2 cellular contexts compared by ENCODE assay signal in the genomic region with DNA sequence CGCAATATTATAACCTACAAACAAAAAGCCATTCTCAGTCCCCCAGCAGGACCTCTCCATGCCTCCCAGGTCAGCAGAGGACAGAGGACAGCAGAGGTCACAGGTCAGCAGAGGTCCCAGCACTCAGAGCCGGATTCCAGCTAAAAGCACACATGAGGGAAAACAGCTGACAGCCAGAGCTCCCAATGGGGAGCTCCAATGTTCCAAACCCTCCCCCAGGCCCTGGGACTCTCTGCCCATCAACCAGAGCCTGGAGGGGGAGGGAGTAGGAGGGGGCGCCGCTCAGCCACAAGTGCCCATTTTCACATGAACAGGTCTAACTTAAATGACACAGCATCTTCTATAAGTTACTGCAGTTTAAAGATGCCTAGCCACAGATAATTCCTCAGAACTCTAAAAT.
A peak's percentile ranks its signal among the peaks of the same experiment; 100 is the strongest.
TF ChIP-seq lines count a peak whose summit lies in the region.

No MANE protein-coding gene starts in this region.

TF ChIP-seq in GM23338, 12 proteins besides CTCF, POLR2A, EP300 and RAD21:
- TF ChIP-seq STAT1 (IDR thresholded peaks at IDR 0.05; ENCODE audit: unreplicated experiment) (no peak), EZH2phosphoT487 (IDR thresholded peaks at IDR 0.05; ENCODE audit: unreplicated experiment) (no peak), EZH2 (IDR thresholded peaks at IDR 0.05; ENCODE audit: low read depth, unreplicated experiment) (no peak), JUNB (IDR thresholded peaks at IDR 0.05; ENCODE audit: unreplicated experiment) (no peak), CREB1 (CRISPR knock-in tag; IDR thresholded peaks at IDR 0.05; ENCODE audit: low read depth) (no peak), NANOG (IDR thresholded peaks at IDR 0.05; ENCODE audit: borderline replicate concordance) (no peak), ZNF114 (CRISPR knock-in tag; IDR thresholded peaks at IDR 0.05) (no peak)
- TF ChIP-seq, protein P1, sequence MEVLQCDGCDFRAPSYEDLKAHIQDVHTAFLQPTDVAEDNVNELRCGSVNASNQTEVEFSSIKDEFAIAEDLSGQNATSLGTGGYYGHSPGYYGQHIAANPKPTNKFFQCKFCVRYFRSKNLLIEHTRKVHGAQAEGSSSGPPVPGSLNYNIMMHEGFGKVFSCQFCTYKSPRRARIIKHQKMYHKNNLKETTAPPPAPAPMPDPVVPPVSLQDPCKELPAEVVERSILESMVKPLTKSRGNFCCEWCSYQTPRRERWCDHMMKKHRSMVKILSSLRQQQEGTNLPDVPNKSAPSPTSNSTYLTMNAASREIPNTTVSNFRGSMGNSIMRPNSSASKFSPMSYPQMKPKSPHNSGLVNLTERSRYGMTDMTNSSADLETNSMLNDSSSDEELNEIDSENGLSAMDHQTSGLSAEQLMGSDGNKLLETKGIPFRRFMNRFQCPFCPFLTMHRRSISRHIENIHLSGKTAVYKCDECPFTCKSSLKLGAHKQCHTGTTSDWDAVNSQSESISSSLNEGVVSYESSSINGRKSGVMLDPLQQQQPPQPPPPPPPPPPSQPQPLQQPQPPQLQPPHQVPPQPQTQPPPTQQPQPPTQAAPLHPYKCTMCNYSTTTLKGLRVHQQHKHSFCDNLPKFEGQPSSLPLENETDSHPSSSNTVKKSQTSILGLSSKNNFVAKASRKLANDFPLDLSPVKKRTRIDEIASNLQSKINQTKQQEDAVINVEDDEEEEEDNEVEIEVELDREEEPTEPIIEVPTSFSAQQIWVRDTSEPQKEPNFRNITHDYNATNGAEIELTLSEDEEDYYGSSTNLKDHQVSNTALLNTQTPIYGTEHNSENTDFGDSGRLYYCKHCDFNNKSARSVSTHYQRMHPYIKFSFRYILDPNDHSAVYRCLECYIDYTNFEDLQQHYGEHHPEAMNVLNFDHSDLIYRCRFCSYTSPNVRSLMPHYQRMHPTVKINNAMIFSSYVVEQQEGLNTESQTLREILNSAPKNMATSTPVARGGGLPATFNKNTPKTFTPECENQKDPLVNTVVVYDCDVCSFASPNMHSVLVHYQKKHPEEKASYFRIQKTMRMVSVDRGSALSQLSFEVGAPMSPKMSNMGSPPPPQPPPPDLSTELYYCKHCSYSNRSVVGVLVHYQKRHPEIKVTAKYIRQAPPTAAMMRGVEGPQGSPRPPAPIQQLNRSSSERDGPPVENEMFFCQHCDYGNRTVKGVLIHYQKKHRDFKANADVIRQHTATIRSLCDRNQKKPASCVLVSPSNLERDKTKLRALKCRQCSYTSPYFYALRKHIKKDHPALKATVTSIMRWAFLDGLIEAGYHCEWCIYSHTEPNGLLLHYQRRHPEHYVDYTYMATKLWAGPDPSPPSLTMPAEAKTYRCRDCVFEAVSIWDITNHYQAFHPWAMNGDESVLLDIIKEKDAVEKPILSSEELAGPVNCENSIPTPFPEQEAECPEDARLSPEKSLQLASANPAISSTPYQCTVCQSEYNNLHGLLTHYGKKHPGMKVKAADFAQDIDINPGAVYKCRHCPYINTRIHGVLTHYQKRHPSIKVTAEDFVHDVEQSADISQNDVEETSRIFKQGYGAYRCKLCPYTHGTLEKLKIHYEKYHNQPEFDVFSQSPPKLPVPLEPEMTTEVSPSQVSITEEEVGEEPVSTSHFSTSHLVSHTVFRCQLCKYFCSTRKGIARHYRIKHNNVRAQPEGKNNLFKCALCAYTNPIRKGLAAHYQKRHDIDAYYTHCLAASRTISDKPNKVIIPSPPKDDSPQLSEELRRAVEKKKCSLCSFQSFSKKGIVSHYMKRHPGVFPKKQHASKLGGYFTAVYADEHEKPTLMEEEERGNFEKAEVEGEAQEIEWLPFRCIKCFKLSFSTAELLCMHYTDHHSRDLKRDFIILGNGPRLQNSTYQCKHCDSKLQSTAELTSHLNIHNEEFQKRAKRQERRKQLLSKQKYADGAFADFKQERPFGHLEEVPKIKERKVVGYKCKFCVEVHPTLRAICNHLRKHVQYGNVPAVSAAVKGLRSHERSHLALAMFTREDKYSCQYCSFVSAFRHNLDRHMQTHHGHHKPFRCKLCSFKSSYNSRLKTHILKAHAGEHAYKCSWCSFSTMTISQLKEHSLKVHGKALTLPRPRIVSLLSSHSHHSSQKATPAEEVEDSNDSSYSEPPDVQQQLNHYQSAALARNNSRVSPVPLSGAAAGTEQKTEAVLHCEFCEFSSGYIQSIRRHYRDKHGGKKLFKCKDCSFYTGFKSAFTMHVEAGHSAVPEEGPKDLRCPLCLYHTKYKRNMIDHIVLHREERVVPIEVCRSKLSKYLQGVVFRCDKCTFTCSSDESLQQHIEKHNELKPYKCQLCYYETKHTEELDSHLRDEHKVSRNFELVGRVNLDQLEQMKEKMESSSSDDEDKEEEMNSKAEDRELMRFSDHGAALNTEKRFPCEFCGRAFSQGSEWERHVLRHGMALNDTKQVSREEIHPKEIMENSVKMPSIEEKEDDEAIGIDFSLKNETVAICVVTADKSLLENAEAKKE (CRISPR knock-in tag; IDR thresholded peaks at IDR 0.05) = no peak

TF ChIP-seq in K562, 482 proteins besides CTCF, POLR2A, EP300 and RAD21 (continues in another document):
- TF ChIP-seq, protein P2, sequence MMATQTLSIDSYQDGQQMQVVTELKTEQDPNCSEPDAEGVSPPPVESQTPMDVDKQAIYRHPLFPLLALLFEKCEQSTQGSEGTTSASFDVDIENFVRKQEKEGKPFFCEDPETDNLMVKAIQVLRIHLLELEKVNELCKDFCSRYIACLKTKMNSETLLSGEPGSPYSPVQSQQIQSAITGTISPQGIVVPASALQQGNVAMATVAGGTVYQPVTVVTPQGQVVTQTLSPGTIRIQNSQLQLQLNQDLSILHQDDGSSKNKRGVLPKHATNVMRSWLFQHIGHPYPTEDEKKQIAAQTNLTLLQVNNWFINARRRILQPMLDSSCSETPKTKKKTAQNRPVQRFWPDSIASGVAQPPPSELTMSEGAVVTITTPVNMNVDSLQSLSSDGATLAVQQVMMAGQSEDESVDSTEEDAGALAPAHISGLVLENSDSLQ (IDR thresholded peaks at IDR 0.05) = peak; percentile 55
- no peak for TF ChIP-seq ZNF143 (CRISPR knock-in tag; IDR thresholded peaks at IDR 0.05)
- TF ChIP-seq POLR2AphosphoS2 (IDR thresholded peaks at IDR 0.05; ENCODE audit: low read length) = no peak
- TF ChIP-seq, protein P3, sequence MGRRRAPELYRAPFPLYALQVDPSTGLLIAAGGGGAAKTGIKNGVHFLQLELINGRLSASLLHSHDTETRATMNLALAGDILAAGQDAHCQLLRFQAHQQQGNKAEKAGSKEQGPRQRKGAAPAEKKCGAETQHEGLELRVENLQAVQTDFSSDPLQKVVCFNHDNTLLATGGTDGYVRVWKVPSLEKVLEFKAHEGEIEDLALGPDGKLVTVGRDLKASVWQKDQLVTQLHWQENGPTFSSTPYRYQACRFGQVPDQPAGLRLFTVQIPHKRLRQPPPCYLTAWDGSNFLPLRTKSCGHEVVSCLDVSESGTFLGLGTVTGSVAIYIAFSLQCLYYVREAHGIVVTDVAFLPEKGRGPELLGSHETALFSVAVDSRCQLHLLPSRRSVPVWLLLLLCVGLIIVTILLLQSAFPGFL (CRISPR knock-in tag; IDR thresholded peaks at IDR 0.05) = no peak
- TF ChIP-seq PHB (CRISPR knock-in tag; IDR thresholded peaks at IDR 0.05) = no peak
- no peak for TF ChIP-seq PHF21A (IDR thresholded peaks at IDR 0.05; ENCODE audit: borderline replicate concordance, low read depth)
- peak; percentile 58 for TF ChIP-seq NFE2 (IDR thresholded peaks at IDR 0.05; ENCODE audit: low read depth)
- TF ChIP-seq, protein P4, sequence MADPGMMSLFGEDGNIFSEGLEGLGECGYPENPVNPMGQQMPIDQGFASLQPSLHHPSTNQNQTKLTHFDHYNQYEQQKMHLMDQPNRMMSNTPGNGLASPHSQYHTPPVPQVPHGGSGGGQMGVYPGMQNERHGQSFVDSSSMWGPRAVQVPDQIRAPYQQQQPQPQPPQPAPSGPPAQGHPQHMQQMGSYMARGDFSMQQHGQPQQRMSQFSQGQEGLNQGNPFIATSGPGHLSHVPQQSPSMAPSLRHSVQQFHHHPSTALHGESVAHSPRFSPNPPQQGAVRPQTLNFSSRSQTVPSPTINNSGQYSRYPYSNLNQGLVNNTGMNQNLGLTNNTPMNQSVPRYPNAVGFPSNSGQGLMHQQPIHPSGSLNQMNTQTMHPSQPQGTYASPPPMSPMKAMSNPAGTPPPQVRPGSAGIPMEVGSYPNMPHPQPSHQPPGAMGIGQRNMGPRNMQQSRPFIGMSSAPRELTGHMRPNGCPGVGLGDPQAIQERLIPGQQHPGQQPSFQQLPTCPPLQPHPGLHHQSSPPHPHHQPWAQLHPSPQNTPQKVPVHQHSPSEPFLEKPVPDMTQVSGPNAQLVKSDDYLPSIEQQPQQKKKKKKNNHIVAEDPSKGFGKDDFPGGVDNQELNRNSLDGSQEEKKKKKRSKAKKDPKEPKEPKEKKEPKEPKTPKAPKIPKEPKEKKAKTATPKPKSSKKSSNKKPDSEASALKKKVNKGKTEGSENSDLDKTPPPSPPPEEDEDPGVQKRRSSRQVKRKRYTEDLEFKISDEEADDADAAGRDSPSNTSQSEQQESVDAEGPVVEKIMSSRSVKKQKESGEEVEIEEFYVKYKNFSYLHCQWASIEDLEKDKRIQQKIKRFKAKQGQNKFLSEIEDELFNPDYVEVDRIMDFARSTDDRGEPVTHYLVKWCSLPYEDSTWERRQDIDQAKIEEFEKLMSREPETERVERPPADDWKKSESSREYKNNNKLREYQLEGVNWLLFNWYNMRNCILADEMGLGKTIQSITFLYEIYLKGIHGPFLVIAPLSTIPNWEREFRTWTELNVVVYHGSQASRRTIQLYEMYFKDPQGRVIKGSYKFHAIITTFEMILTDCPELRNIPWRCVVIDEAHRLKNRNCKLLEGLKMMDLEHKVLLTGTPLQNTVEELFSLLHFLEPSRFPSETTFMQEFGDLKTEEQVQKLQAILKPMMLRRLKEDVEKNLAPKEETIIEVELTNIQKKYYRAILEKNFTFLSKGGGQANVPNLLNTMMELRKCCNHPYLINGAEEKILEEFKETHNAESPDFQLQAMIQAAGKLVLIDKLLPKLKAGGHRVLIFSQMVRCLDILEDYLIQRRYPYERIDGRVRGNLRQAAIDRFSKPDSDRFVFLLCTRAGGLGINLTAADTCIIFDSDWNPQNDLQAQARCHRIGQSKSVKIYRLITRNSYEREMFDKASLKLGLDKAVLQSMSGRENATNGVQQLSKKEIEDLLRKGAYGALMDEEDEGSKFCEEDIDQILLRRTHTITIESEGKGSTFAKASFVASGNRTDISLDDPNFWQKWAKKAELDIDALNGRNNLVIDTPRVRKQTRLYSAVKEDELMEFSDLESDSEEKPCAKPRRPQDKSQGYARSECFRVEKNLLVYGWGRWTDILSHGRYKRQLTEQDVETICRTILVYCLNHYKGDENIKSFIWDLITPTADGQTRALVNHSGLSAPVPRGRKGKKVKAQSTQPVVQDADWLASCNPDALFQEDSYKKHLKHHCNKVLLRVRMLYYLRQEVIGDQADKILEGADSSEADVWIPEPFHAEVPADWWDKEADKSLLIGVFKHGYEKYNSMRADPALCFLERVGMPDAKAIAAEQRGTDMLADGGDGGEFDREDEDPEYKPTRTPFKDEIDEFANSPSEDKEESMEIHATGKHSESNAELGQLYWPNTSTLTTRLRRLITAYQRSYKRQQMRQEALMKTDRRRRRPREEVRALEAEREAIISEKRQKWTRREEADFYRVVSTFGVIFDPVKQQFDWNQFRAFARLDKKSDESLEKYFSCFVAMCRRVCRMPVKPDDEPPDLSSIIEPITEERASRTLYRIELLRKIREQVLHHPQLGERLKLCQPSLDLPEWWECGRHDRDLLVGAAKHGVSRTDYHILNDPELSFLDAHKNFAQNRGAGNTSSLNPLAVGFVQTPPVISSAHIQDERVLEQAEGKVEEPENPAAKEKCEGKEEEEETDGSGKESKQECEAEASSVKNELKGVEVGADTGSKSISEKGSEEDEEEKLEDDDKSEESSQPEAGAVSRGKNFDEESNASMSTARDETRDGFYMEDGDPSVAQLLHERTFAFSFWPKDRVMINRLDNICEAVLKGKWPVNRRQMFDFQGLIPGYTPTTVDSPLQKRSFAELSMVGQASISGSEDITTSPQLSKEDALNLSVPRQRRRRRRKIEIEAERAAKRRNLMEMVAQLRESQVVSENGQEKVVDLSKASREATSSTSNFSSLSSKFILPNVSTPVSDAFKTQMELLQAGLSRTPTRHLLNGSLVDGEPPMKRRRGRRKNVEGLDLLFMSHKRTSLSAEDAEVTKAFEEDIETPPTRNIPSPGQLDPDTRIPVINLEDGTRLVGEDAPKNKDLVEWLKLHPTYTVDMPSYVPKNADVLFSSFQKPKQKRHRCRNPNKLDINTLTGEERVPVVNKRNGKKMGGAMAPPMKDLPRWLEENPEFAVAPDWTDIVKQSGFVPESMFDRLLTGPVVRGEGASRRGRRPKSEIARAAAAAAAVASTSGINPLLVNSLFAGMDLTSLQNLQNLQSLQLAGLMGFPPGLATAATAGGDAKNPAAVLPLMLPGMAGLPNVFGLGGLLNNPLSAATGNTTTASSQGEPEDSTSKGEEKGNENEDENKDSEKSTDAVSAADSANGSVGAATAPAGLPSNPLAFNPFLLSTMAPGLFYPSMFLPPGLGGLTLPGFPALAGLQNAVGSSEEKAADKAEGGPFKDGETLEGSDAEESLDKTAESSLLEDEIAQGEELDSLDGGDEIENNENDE (IDR thresholded peaks at IDR 0.05; ENCODE audit: low read depth, low read length) = no peak
- no peak for TF ChIP-seq NR2C2 (CRISPR knock-in tag; IDR thresholded peaks at IDR 0.05)
- peak; percentile 31; the same call in 1 of the 2 replicates for TF ChIP-seq NR2C2 (tag; IDR thresholded peaks at IDR 0.05)
- no peak for TF ChIP-seq IRF2 (CRISPR knock-in tag; IDR thresholded peaks at IDR 0.05)
- TF ChIP-seq LEF1 (IDR thresholded peaks at IDR 0.05) = no peak
- TF ChIP-seq, protein P5, sequence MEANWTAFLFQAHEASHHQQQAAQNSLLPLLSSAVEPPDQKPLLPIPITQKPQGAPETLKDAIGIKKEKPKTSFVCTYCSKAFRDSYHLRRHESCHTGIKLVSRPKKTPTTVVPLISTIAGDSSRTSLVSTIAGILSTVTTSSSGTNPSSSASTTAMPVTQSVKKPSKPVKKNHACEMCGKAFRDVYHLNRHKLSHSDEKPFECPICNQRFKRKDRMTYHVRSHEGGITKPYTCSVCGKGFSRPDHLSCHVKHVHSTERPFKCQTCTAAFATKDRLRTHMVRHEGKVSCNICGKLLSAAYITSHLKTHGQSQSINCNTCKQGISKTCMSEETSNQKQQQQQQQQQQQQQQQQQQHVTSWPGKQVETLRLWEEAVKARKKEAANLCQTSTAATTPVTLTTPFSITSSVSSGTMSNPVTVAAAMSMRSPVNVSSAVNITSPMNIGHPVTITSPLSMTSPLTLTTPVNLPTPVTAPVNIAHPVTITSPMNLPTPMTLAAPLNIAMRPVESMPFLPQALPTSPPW (CRISPR knock-in tag; IDR thresholded peaks at IDR 0.05) = peak; percentile 79
- TF ChIP-seq MAFG (tag; conservative IDR thresholded peaks at IDR 0.05) = peak; percentile 41; the same call in 1 of the 2 replicates
- TF ChIP-seq ZKSCAN8 (CRISPR knock-in tag; IDR thresholded peaks at IDR 0.05) = no peak
- TF ChIP-seq NR2C1 (IDR thresholded peaks at IDR 0.05) = no peak
- TF ChIP-seq NR2C1 (tag; IDR thresholded peaks at IDR 0.05) = peak; percentile 75
- no peak for TF ChIP-seq CBX5 (IDR thresholded peaks at IDR 0.05; ENCODE audit: borderline replicate concordance, low read depth)
- TF ChIP-seq HSF4 (CRISPR knock-in tag; IDR thresholded peaks at IDR 0.05; ENCODE audit: borderline replicate concordance) = no peak
- no peak for TF ChIP-seq NR3C1 (CRISPR knock-in tag; IDR thresholded peaks at IDR 0.05)
- TF ChIP-seq ILK (tag; IDR thresholded peaks at IDR 0.05; ENCODE audit: borderline replicate concordance, low read depth) = no peak
- no peak for TF ChIP-seq KDM5B (IDR thresholded peaks at IDR 0.05; ENCODE audit: insufficient replicate concordance, low read depth, low read length)
- TF ChIP-seq ZNF316 (IDR thresholded peaks at IDR 0.05) = peak; percentile 31; the same call in 1 of the 2 replicates
- no peak for TF ChIP-seq TAF15 (IDR thresholded peaks at IDR 0.05; ENCODE audit: low read depth, low read length)
- peak; percentile 47; the same call in 1 of the 2 replicates for TF ChIP-seq ESRRA (IDR thresholded peaks at IDR 0.05; ENCODE audit: borderline replicate concordance, low read depth)
- no peak for TF ChIP-seq NCOR1 (IDR thresholded peaks at IDR 0.05)
- no peak for TF ChIP-seq ZNF707 (CRISPR knock-in tag; conservative IDR thresholded peaks at IDR 0.05)
- TF ChIP-seq FOSL1 (tag; conservative IDR thresholded peaks at IDR 0.05) = no peak
- TF ChIP-seq TEAD2 (tag; IDR thresholded peaks at IDR 0.05) = no peak
